Comparison of ENCODE assay signal across 22 cellular contexts in the genomic region with DNA sequence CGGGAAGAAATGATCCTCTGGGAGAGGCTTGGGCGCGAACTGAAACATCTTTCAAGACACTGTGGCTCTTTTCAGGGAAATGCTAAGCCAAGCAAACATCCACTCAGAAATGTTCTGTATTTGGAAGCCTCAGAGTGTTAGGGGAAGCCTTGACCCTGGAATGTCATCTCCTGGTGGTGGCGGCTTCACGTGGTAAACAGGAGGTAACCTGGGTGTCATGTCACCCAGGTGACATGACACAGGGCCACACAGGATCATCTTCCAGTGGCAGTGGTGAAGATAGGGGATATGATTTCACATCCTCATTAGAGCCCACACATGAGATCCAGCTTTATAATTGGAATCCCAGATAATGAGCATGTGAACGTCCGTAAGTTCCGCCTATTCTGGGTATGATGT.
DNase-seq lines count a peak whose midpoint lies in the region; ATAC-seq, FAIRE-seq and TF ChIP-seq lines count a peak whose summit lies in the region.
"Had no signal": no experiment of that assay in that cellular context is flagged by ENCODE, and none has a peak within 500 bp of the region (broad histone marks: within the 10 kb centered on the region; RNA-seq: fewer than 3 reads in every experiment).

No MANE protein-coding gene starts in this region.

- no peak overlapping the region for H3K9ac ChIP-seq in astrocyte (ENCODE audit: low read length)

- H2AFZ ChIP-seq in astrocyte (ENCODE audit: low read depth, low read length), result no peak overlapping the region

- intact Hi-C loops in sciatic nerve (cut with DNase I), result no loop called here
- intact Hi-C loops in pancreas (cut with DNase I), result no loop called here

- peaks cover 5% of the 10 kb centered on the region; the same call in 1 of the 2 replicates for H3K36me3 Mint-ChIP-seq in HFFc6 (ENCODE audit: low read depth)
- H3K36me3 Mint-ChIP-seq in astrocyte (ENCODE audit: low read depth, unreplicated experiment), result no peaks in the 10 kb centered on the region

- H3K36me3 ChIP-seq in astrocyte (ENCODE audit: insufficient read depth, low read length), result no peaks in the 10 kb centered on the region
- no peaks in the 10 kb centered on the region for H3K36me3 ChIP-seq in pancreas

- no peak overlapping the region for H3K4me3 ChIP-seq in astrocyte (ENCODE audit: insufficient read depth, low read depth, low read length)
- H3K4me3 ChIP-seq in pancreas, result no peak overlapping the region

- no peak overlapping the region for H3K4me2 ChIP-seq in astrocyte (ENCODE audit: low read length)

- H3K27ac ChIP-seq in astrocyte (ENCODE audit: low read depth, low read length), result no peak overlapping the region
- H3K27ac ChIP-seq in pancreas, result peak overlapping the region in 1 of 4 donors; percentile 31
- H3K27ac ChIP-seq: RWPE1 had no signal

- H3K4me1 Mint-ChIP-seq in HFFc6 (ENCODE audit: low read depth) (peaks cover 13% of the 10 kb centered on the region), astrocyte (ENCODE audit: low read depth, unreplicated experiment) (no peaks in the 10 kb centered on the region)

- ATAC-seq in left lobe of liver, result peak; percentile 37
- peak; percentile 9 for ATAC-seq in sciatic nerve
- ATAC-seq in HG02840 (IDR thresholded peaks at IDR 0.05; ENCODE audit: low FRiP score, unreplicated experiment), result no peak
- ATAC-seq in pancreas, result no peak

- H3K27ac Mint-ChIP-seq in HFFc6 (peak overlapping the region; percentile 78; the same call in 1 of the 2 replicates), astrocyte (ENCODE audit: unreplicated experiment) (no peak overlapping the region)
- H3K27ac Mint-ChIP-seq: B cell; CD4-positive, alpha-beta memory T cell had no signal

- no peaks in the 10 kb centered on the region for H4K20me1 ChIP-seq in astrocyte (ENCODE audit: insufficient read depth, low read length)

- H3K27me3 ChIP-seq in astrocyte (ENCODE audit: insufficient read depth, low read length), result no peaks in the 10 kb centered on the region
- no peaks in the 10 kb centered on the region for H3K27me3 ChIP-seq in pancreas

- 87 to 88% methylated on average over 8 of the region's 8 CpGs for WGBS in pancreas, 2 donors

- H3K79me2 ChIP-seq in astrocyte (ENCODE audit: insufficient read depth, low read length), result no peaks in the 10 kb centered on the region

- no peaks in the 10 kb centered on the region for H3K4me1 ChIP-seq in astrocyte (ENCODE audit: insufficient read depth, low read length)
- H3K4me1 ChIP-seq in pancreas, result no peaks in the 10 kb centered on the region

- DNase-seq in HFFc6 (no peak), astrocyte (ENCODE audit: low read depth) (no peak), left lobe of liver (ENCODE audit: low spot score) (peak; percentile 42), sciatic nerve (ENCODE audit: low spot score) (no peak), amygdala (lab: John Stamatoyannopoulos, UW) (no peak), pancreas (no peak), activated T-cell treated with anti-CD3 and anti-CD28 coated beads for 4 hours (no peak)
- DNase-seq: CD4-positive, alpha-beta memory T cell; DMS79 treated with DMSO at 0.1 percent for 48 hours; IMR-90; NCI-H1436; NCI-H2107; NCI-H226; NCI-H526 treated with DMSO at 0.1 percent for 48 hours; NK-92 treated with Interleukin-12 subunit alpha and Interleukin-12 subunit beta, amount 100 ng/mL, for 24 hours; OCI-M1 had no signal

- no peak overlapping the region for H3K4me3 Mint-ChIP-seq in HFFc6
- H3K4me3 Mint-ChIP-seq in astrocyte (ENCODE audit: unreplicated experiment), result no peak overlapping the region
- H3K4me3 Mint-ChIP-seq: B cell; CD4-positive, alpha-beta memory T cell had no signal

- H3K9me3 Mint-ChIP-seq in HFFc6, result no peaks in the 10 kb centered on the region
- no peaks in the 10 kb centered on the region for H3K9me3 Mint-ChIP-seq in astrocyte (ENCODE audit: unreplicated experiment)
- H3K9me3 Mint-ChIP-seq: CD4-positive, alpha-beta memory T cell had no signal

- TF ChIP-seq CTCF in HFFc6 (IDR thresholded peaks at IDR 0.05) (no peak), astrocyte (IDR thresholded peaks at IDR 0.05; ENCODE audit: insufficient read depth, low read depth, low read length) (no peak), pancreas (IDR thresholded peaks at IDR 0.05) (no peak)

- no peaks in the 10 kb centered on the region; the same call in 1 of the 2 replicates for H3K27me3 Mint-ChIP-seq in HFFc6 (ENCODE audit: insufficient read depth)
- no peaks in the 10 kb centered on the region for H3K27me3 Mint-ChIP-seq in astrocyte (ENCODE audit: low read depth, unreplicated experiment)
- H3K27me3 Mint-ChIP-seq: B cell; CD4-positive, alpha-beta memory T cell had no signal

- H3K9me3 ChIP-seq in astrocyte (ENCODE audit: insufficient read depth, low read depth, low read length) (no peaks in the 10 kb centered on the region), pancreas (no peaks in the 10 kb centered on the region)

- peak; percentile 76 for FAIRE-seq in astrocyte (lab: Jason Lieb, UNC)
- FAIRE-seq in pancreas (lab: Jason Lieb, UNC), result no peak
- FAIRE-seq: G401.6, GM12891, H54 had no signal

Comparison
In these comparisons a context has a peak if more than half of its experiments do, and no peak if none do; other contexts are left out.
1. ATAC-seq: peak in left lobe of liver (single experiment) and sciatic nerve (single experiment); none in HG02840 (single experiment) and pancreas (0 of 4).